Comparison of ENCODE assay signal across 26 cellular contexts in genomic region chr5:122287101-122287500, GRCh38. TPM values are rescaled to one million over a fixed set of nuclear protein-coding genes. Genes with fewer than 3 reads are reported as not detected.
"Had no signal": no experiment of that assay in that cellular context is flagged by ENCODE, and none has a peak within 500 bp of the region (broad histone marks: within the 10 kb centered on the region; RNA-seq: fewer than 3 reads in every experiment).

No MANE protein-coding gene starts in this region.

- H3K36me3 ChIP-seq: cardiac muscle cell, gastrocnemius medialis, sigmoid colon, spleen, vagina had no signal

- H3K4me3 Mint-ChIP-seq: activated CD4-positive, alpha-beta memory T cell treated with anti-CD3 and anti-CD28 coated beads for 36 hours; activated naive CD4-positive, alpha-beta T cell treated with anti-CD3 and anti-CD28 coated beads for 36 hours; activated T-cell treated with anti-CD3 and anti-CD28 coated beads, Interleukin-2, amount 50 U/mL, for 72 hours; memory B cell; T-helper 1 cell treated with Interleukin-12 subunit alpha and Interleukin-12 subunit beta and Interleukin-4 antibody, amounts not matched to agents 30 μg/mL and 1 μg/mL, for 36 hours; type B pancreatic cell had no signal

- H3K9me3 ChIP-seq: body of pancreas, gastrocnemius medialis, mucosa of descending colon, sigmoid colon, testis, vagina had no signal

- H3K4me3 ChIP-seq: body of pancreas, cardiac muscle cell, gastrocnemius medialis, mucosa of descending colon, sigmoid colon, spleen, testis, vagina had no signal

- H3K27ac Mint-ChIP-seq: activated CD4-positive, alpha-beta memory T cell treated with anti-CD3 and anti-CD28 coated beads for 36 hours; activated naive CD4-positive, alpha-beta T cell treated with anti-CD3 and anti-CD28 coated beads for 36 hours; activated T-cell treated with anti-CD3 and anti-CD28 coated beads, Interleukin-2, amount 50 U/mL, for 72 hours; memory B cell; progenitor cell of endocrine pancreas; T-helper 1 cell treated with Interleukin-12 subunit alpha and Interleukin-12 subunit beta and Interleukin-4 antibody, amounts not matched to agents 30 μg/mL and 1 μg/mL, for 36 hours; type B pancreatic cell had no signal

- H3K4me1 Mint-ChIP-seq: memory B cell had no signal

- H3K27me3 ChIP-seq: body of pancreas, cardiac muscle cell, gastrocnemius medialis, sigmoid colon, spleen, testis, vagina had no signal

- DNase-seq: activated CD4-positive, alpha-beta memory T cell treated with anti-CD3 and anti-CD28 coated beads for 36 hours; activated CD4-positive, alpha-beta T cell treated with anti-CD3 and anti-CD28 coated beads for 48 hours; activated CD4-positive, CD25-positive, alpha-beta regulatory T cell; activated effector memory CD4-positive, alpha-beta T cell treated with Interleukin-2 at 50 U/mL for 16 hours; activated naive CD4-positive, alpha-beta T cell treated with anti-CD3 and anti-CD28 coated beads for 36 hours; activated T-cell treated with anti-CD3 and anti-CD28 coated beads, Interleukin-2, amount 50 U/mL, for 72 hours; body of pancreas; dermis blood vessel endothelial cell; effector CD8-positive, alpha-beta T cell; gastrocnemius medialis; head of caudate nucleus; left cardiac atrium; mucosa of descending colon; retina; sigmoid colon; spleen; stimulated activated CD4-positive, alpha-beta T cell treated with anti-CD3 and anti-CD28 coated beads, Interleukin-4, amount 100 ng/mL, for 1 hour; stimulated activated naive CD4-positive, alpha-beta T cell; testis had no signal

- ATAC-seq: activated T-cell treated with anti-CD3 and anti-CD28 coated beads, Interleukin-2, amount 50 U/mL, for 72 hours; body of pancreas; esophagus mucosa; gastrocnemius medialis; left cardiac atrium; mucosa of descending colon had no signal

- H3K4me1 ChIP-seq: body of pancreas, gastrocnemius medialis, spleen, testis had no signal

- H3K27me3 Mint-ChIP-seq: activated CD4-positive, alpha-beta memory T cell treated with anti-CD3 and anti-CD28 coated beads for 36 hours; memory B cell; progenitor cell of endocrine pancreas; type B pancreatic cell had no signal

- H3K36me3 Mint-ChIP-seq: activated CD4-positive, alpha-beta memory T cell treated with anti-CD3 and anti-CD28 coated beads for 36 hours; memory B cell; type B pancreatic cell had no signal

- H3K27ac ChIP-seq: body of pancreas, cardiac muscle cell, gastrocnemius medialis, sigmoid colon, spleen, testis, vagina had no signal

RNA-seq across cellular contexts. Expression of gene SNCAIP, which starts 24.9 kb away (rescaled TPM):
- total RNA-seq: activated CD4-positive, alpha-beta memory T cell treated with anti-CD3 and anti-CD28 coated beads for 36 hours; activated naive CD4-positive, alpha-beta T cell treated with anti-CD3 and anti-CD28 coated beads for 36 hours; activated T-cell treated with anti-CD3 and anti-CD28 coated beads, Interleukin-2, amount 50 U/mL, for 72 hours had no signal
